In the genomic region with DNA sequence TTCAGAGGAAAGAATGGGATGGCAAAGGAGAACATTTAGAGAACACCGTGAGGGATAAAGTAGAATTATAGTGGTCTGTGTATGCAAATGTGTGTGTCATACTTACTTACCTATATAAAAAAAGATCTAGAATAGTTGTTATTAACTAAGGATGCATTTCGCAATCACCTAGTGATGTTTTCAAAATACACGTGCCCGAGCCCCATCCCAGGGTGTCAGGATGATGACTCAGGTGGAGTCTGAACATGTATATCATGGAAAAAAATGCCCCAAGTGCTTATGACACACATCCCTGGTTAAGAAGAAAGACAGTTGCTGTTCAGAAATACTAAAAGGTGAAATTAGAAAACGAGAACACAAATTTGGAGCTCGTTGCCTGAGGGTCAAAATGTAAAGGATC, we compare ENCODE assay signal across 13 cellular contexts.
DNase-seq lines count a peak whose midpoint lies in the region; ATAC-seq lines count a peak whose summit lies in the region.
"Had no signal": no experiment of that assay in that cellular context is flagged by ENCODE, and none has a peak within 500 bp of the region (broad histone marks: within the 10 kb centered on the region; RNA-seq: fewer than 3 reads in every experiment).

No MANE protein-coding gene starts in this region.

- DNase-seq in AG08395 (ENCODE audit: low spot score): peak; percentile 19
- DNase-seq in HCEC 1CT: peak; percentile 70
- peak; percentile 90 for DNase-seq in amniotic epithelial cell (ENCODE audit: low read depth)
- DNase-seq in iris pigment epithelial cell (ENCODE audit: low read depth): peak; percentile 92
- DNase-seq in SKM-1 (lab: John Stamatoyannopoulos, UW; ENCODE audit: unreplicated experiment): no peak
- DNase-seq in Right ventricle myocardium superior: no peak
- DNase-seq: activated CD4-positive, CD25-positive, alpha-beta regulatory T cell; activated effector memory CD4-positive, alpha-beta T cell treated with Interleukin-2 at 50 U/mL for 16 hours; heart right ventricle; NCI-H187; stimulated activated CD4-positive, alpha-beta T cell treated with anti-CD3 and anti-CD28 coated beads, Interleukin-4, amount 100 ng/mL, for 24 hours had no signal

- ATAC-seq in HG03469 (IDR thresholded peaks at IDR 0.05; ENCODE audit: unreplicated experiment) (no peak), Right ventricle myocardium superior (ENCODE audit: poor library complexity) (no peak), GM19324 (IDR thresholded peaks at IDR 0.05; ENCODE audit: low FRiP score, unreplicated experiment) (no peak)
- ATAC-seq: heart right ventricle had no signal

- intact Hi-C loops in Right ventricle myocardium superior (cut with DNase I): no loop called here

Comparison
In these comparisons a context has a peak if more than half of its experiments do, and no peak if none do; other contexts are left out.
1. DNase-seq: peak in AG08395 (single experiment), HCEC 1CT (single experiment), amniotic epithelial cell (single experiment) and iris pigment epithelial cell (single experiment); none in SKM-1 (single experiment) and Right ventricle myocardium superior (single experiment).